11 cellular contexts compared by ENCODE assay signal in the genomic region with DNA sequence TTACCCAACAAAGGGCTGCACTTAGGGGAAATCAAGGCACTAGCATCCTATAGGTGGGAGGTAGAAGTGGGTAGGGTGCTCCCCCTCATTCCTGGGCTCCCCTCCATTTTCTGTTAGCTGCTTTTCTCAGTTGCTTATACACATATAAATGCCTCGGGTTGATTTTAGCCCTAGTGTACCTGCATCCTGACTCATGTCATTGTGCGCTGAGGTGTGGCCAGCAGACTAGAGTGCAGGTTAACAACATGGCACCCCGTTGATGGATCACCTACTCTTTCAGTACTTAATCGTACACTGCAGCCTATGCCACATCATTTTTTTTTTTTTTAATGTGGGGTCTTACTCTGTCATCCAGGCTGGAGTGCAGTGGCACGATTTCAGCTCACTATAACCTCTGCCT.
"Had no signal": no experiment of that assay in that cellular context is flagged by ENCODE, and none has a peak within 500 bp of the region (broad histone marks: within the 10 kb centered on the region; RNA-seq: fewer than 3 reads in every experiment).

No MANE protein-coding gene starts in this region.

- H3K27me3 ChIP-seq: brain microvascular endothelial cell, SJSA1, upper lobe of left lung had no signal

- H3K36me3 ChIP-seq: brain microvascular endothelial cell, SJSA1, upper lobe of left lung had no signal

- H3K27ac ChIP-seq: brain microvascular endothelial cell, SJSA1, upper lobe of left lung had no signal

- DNase-seq: activated CD4-positive, alpha-beta T cell treated with anti-CD3 and anti-CD28 coated beads for 48 hours; activated CD8-positive, alpha-beta memory T cell treated with anti-CD3 and anti-CD28 coated beads, Interleukin-2, amount 10 ng/mL, durations not matched to agents 7 days and 5 days; activated naive CD4-positive, alpha-beta T cell treated with anti-CD3 and anti-CD28 coated beads, Interleukin-2, amount 50 U/mL, for 16 hours; brain microvascular endothelial cell; dermis blood vessel endothelial cell; left colon; stimulated activated CD4-positive, alpha-beta T cell treated with anti-CD3 and anti-CD28 coated beads, Interleukin-12 subunit alpha, Interleukin-12 subunit beta, amount 100 ng/mL, for 4 hours; SW 1271; T-helper 9 cell; upper lobe of left lung had no signal

- H3K9me3 ChIP-seq: SJSA1, upper lobe of left lung had no signal

- ATAC-seq: left colon had no signal

- H3K4me1 ChIP-seq: SJSA1, upper lobe of left lung had no signal

- H3K27me3 Mint-ChIP-seq: activated CD8-positive, alpha-beta memory T cell treated with anti-CD3 and anti-CD28 coated beads, Interleukin-2, amount 10 ng/mL, durations not matched to agents 7 days and 5 days had no signal

- H3K4me3 ChIP-seq: SJSA1, upper lobe of left lung had no signal
